8 cellular contexts compared by ENCODE assay signal in the genomic region with DNA sequence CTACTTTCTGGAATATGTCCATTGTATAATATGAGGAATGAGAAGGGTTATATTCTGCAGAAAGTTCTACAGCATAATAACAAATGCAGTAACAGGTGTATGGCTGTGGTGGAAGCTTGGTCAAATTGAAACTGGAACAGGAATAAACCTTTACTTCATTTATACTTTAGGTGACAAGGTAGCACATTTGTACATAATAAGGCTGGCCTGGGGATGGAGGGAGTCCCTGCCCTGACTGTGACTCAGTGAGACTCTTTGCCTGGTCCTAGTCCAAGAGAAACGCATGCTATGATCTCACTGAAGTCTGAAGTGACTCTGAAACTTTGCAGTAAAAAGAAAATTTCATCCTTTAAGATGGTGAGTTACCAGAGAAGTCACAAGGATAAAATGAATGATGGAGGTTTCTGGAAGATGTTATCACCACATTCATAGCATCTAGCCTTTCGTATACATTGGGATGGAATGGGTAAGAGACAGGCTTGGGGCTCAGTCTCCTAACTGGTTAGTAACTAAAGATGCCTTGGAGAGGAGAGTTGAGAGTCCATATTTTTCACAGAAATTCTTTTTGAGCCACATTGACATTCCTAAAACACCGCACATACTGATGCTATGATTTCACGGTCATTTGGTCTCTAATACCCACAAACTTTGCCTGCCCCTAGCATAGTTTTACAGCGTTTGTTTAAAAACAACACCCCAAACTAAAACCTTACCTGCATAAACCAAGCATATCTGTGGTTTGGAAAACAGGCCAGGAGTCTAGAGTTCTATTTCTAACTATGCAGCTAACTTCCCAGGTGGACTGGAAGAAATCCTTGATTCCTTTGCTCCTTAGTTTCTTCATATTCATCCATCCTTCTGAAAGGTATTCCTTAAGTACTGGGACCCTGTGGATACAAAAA. TPM values are rescaled to one million over a fixed set of nuclear protein-coding genes. Genes with fewer than 3 reads are reported as not detected.
DNase-seq lines count a peak whose midpoint lies in the region; ATAC-seq and TF ChIP-seq lines count a peak whose summit lies in the region.

No MANE protein-coding gene starts in this region.

- H3K27ac ChIP-seq in substantia nigra (ENCODE audit: low read depth, low read length, poor library complexity, severe bottlenecking), result no peak overlapping the region

- H3K36me3 Mint-ChIP-seq in activated naive CD4-positive, alpha-beta T cell treated with anti-CD3 and anti-CD28 coated beads, Interleukin-2, amount 50 U/mL, for 24 hours, result no peaks in the 10 kb centered on the region
- no peaks in the 10 kb centered on the region for H3K36me3 Mint-ChIP-seq in activated CD8-positive, alpha-beta T cell treated with anti-CD3 and anti-CD28 coated beads for 36 hours (ENCODE audit: low read depth)

- ATAC-seq in HG02973 (IDR thresholded peaks at IDR 0.05; ENCODE audit: unreplicated experiment), result peak; percentile 89
- ATAC-seq in activated CD8-positive, alpha-beta T cell treated with anti-CD3 and anti-CD28 coated beads for 36 hours, result peak; percentile 62

- TF ChIP-seq CTCF in activated CD8-positive, alpha-beta T cell treated with anti-CD3 and anti-CD28 coated beads for 36 hours (IDR thresholded peaks at IDR 0.05), result no peak
- no peak for TF ChIP-seq CTCF in GM10266 (IDR thresholded peaks at IDR 0.05; ENCODE audit: control insufficient read depth, insufficient read depth, low read depth, missing control alignments)

- H3K27me3 Mint-ChIP-seq in activated naive CD4-positive, alpha-beta T cell treated with anti-CD3 and anti-CD28 coated beads, Interleukin-2, amount 50 U/mL, for 24 hours, result no peaks in the 10 kb centered on the region
- no peaks in the 10 kb centered on the region for H3K27me3 Mint-ChIP-seq in activated CD8-positive, alpha-beta T cell treated with anti-CD3 and anti-CD28 coated beads for 36 hours

- H3K4me1 Mint-ChIP-seq in activated naive CD4-positive, alpha-beta T cell treated with anti-CD3 and anti-CD28 coated beads, Interleukin-2, amount 50 U/mL, for 24 hours, result peaks cover 49% of the 10 kb centered on the region
- peaks cover 45% of the 10 kb centered on the region for H3K4me1 Mint-ChIP-seq in activated CD8-positive, alpha-beta T cell treated with anti-CD3 and anti-CD28 coated beads for 36 hours (ENCODE audit: low read depth)

- CTCF ChIA-PET in activated CD8-positive, alpha-beta T cell treated with anti-CD3 and anti-CD28 coated beads for 36 hours (lab: Charles Lee), result interaction anchor here (1.3 kb wide), 1 partner anchor 15 kb away, joined by 3 read pairs; no protein-coding TSS in a partner anchor

- no peak overlapping the region for H3K4me3 Mint-ChIP-seq in activated naive CD4-positive, alpha-beta T cell treated with anti-CD3 and anti-CD28 coated beads, Interleukin-2, amount 50 U/mL, for 24 hours
- no peak overlapping the region for H3K4me3 Mint-ChIP-seq in activated CD8-positive, alpha-beta T cell treated with anti-CD3 and anti-CD28 coated beads for 36 hours

- peak overlapping the region; percentile 78 for H3K27ac Mint-ChIP-seq in activated naive CD4-positive, alpha-beta T cell treated with anti-CD3 and anti-CD28 coated beads, Interleukin-2, amount 50 U/mL, for 24 hours
- no peak overlapping the region for H3K27ac Mint-ChIP-seq in activated CD8-positive, alpha-beta T cell treated with anti-CD3 and anti-CD28 coated beads for 36 hours

- intact Hi-C loops in activated CD8-positive, alpha-beta T cell treated with anti-CD3 and anti-CD28 coated beads for 36 hours (cut with micrococcal nuclease), result loop anchor here (2.0 to 5.0 kb wide), 2 partner anchors 41 to 63 kb away; no protein-coding TSS in a partner anchor

- H3K9me3 Mint-ChIP-seq in activated naive CD4-positive, alpha-beta T cell treated with anti-CD3 and anti-CD28 coated beads, Interleukin-2, amount 50 U/mL, for 24 hours, result no peaks in the 10 kb centered on the region
- no peaks in the 10 kb centered on the region for H3K9me3 Mint-ChIP-seq in activated CD8-positive, alpha-beta T cell treated with anti-CD3 and anti-CD28 coated beads for 36 hours

- POLR2A ChIA-PET in activated CD8-positive, alpha-beta T cell treated with anti-CD3 and anti-CD28 coated beads for 36 hours (lab: Charles Lee), result interaction anchor here (1.4 to 3.6 kb wide), 2 partner anchors 35 to 41 kb away, joined by 3 to 54 read pairs; a partner anchor contains a TSS

- DNase-seq in activated naive CD4-positive, alpha-beta T cell treated with anti-CD3 and anti-CD28 coated beads, Interleukin-2, amount 50 U/mL, for 16 hours, result no peak
- DNase-seq in activated CD8-positive, alpha-beta T cell treated with anti-CD3 and anti-CD28 coated beads for 36 hours, result peak; percentile 46
- peak; percentile 48 for DNase-seq in stromal cell of bone marrow (ENCODE audit: low read depth)
- no peak for DNase-seq in substantia nigra (lab: John Stamatoyannopoulos, UW)
- no peak for DNase-seq in GM10266 (ENCODE audit: extremely low spot score)
- no peak for DNase-seq in cortex of kidney (lab: John Stamatoyannopoulos, UW)

RNA-seq across cellular contexts. Expression of a gene that starts 42.4 kb away (rescaled TPM):
- 10 to 100 TPM; 30.5 to 31.7 TPM for total RNA-seq in activated CD8-positive, alpha-beta T cell treated with anti-CD3 and anti-CD28 coated beads for 36 hours

Comparison
In these comparisons a context has a peak if more than half of its experiments do, and no peak if none do; other contexts are left out.
1. DNase-seq: peak in activated CD8-positive, alpha-beta T cell treated with anti-CD3 and anti-CD28 coated beads for 36 hours (single experiment) and stromal cell of bone marrow (single experiment); none in activated naive CD4-positive, alpha-beta T cell treated with anti-CD3 and anti-CD28 coated beads, Interleukin-2, amount 50 U/mL, for 16 hours (single experiment), substantia nigra (0 of 49), GM10266 (single experiment) and cortex of kidney (single experiment).